Comparison of ENCODE assay signal across 1 cellular context in the genomic region with DNA sequence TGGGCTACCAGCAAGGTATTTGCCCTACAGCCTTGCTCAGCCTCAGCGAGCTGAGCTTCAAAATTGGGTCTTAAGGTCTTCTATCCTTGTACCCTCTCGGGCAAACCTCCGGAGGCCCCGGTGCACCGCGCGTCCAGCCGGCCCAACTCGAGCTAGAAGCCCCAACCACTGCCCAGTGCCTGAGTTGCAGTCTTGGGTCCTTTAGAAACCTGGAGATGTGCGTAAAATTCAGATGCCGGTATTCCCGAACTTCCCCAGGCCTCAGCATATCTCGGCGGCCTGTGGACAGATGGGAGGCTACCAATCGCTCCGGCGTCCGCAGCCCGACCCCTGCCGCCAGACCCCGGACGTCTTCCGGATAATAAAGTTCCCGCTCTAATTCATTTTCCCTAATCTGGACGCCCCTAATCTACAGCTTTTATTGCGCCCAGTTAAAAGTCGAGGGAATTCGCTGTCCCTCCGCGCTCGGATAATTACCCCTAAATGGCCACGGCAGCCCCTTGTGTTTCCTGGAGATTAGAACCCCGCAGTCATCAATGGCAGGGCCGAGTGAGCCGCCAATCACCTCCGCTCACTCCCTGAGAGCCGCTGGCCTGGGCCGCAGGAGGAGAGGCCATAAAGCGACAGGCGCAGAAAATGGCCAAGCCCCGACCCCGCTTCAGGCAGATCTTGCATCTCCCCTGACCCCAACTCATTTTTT.
A peak's percentile ranks its signal among the peaks of the same experiment; 100 is the strongest.
TF ChIP-seq lines count a peak whose summit lies in the region.

No MANE protein-coding gene starts in this region.

TF ChIP-seq in GM23338, 12 proteins besides CTCF, POLR2A, EP300 and RAD21:
- TF ChIP-seq EZH2phosphoT487 (IDR thresholded peaks at IDR 0.05; ENCODE audit: unreplicated experiment): peak; percentile 91
- peak; percentile 64 for TF ChIP-seq EZH2 (IDR thresholded peaks at IDR 0.05; ENCODE audit: low read depth, unreplicated experiment)
- TF ChIP-seq NANOG (IDR thresholded peaks at IDR 0.05; ENCODE audit: borderline replicate concordance): no peak
